ENCODE assay signal across 8 cellular contexts in genomic region chr15:66292261-66293084, GRCh38. TPM values are rescaled to one million over a fixed set of nuclear protein-coding genes. Genes with fewer than 3 reads are reported as not detected.
DNase-seq lines count a peak whose midpoint lies in the region; ATAC-seq and TF ChIP-seq lines count a peak whose summit lies in the region.

No MANE protein-coding gene starts in this region.

- H3K9me3 Mint-ChIP-seq in endodermal cell (no peaks in the 10 kb centered on the region), osteocyte (ENCODE audit: unreplicated experiment) (no peaks in the 10 kb centered on the region)

- H3K4me1 Mint-ChIP-seq in endodermal cell (peaks cover 19% of the 10 kb centered on the region), osteocyte (ENCODE audit: unreplicated experiment) (peaks cover 32% of the 10 kb centered on the region)

- peaks cover 44% of the 10 kb centered on the region for H3K4me1 ChIP-seq in DND-41 (ENCODE audit: insufficient read depth, low read length)
- peaks cover 72% of the 10 kb centered on the region for H3K4me1 ChIP-seq in OCI-LY1 (ENCODE audit: insufficient read depth, low read length, severe bottlenecking)
- H3K4me1 ChIP-seq in endodermal cell (ENCODE audit: control insufficient read depth, insufficient read depth, low read length) = peaks cover 6% of the 10 kb centered on the region

- peaks cover 55% of the 10 kb centered on the region for H3K79me2 ChIP-seq in DND-41 (ENCODE audit: insufficient read depth, low read length)
- H3K79me2 ChIP-seq in OCI-LY1 (ENCODE audit: insufficient read depth, low read length) = peaks cover 32% of the 10 kb centered on the region

- H3K4me3 Mint-ChIP-seq in endodermal cell = peak overlapping the region; percentile 74
- peak overlapping the region; percentile 69 for H3K4me3 Mint-ChIP-seq in osteocyte (ENCODE audit: unreplicated experiment)

- peak overlapping the region; percentile 93 for H3K27ac ChIP-seq in DND-41 (ENCODE audit: low read length)
- H3K27ac ChIP-seq in OCI-LY1 (ENCODE audit: low read depth, low read length, poor library complexity, severe bottlenecking) = peak overlapping the region; percentile 92
- H3K27ac ChIP-seq in endodermal cell (ENCODE audit: low read depth, low read length) = no peak overlapping the region

- H3K4me3 ChIP-seq in DND-41 (ENCODE audit: low read depth in 1 of 2, low read length in 2 of 2) = peak overlapping the region; percentile 36 to 74; a peak in 3 of 4 replicates
- H3K4me3 ChIP-seq in OCI-LY1 (ENCODE audit: low read depth, low read length, poor library complexity, severe bottlenecking) = peak overlapping the region; percentile 76
- H3K4me3 ChIP-seq in endodermal cell (ENCODE audit: low read length) = peak overlapping the region; percentile 74

- H3K36me3 Mint-ChIP-seq in endodermal cell (ENCODE audit: low read depth) = peaks cover 6% of the 10 kb centered on the region
- H3K36me3 Mint-ChIP-seq in osteocyte (ENCODE audit: unreplicated experiment) = no peaks in the 10 kb centered on the region

- H3K9me3 ChIP-seq in DND-41 (ENCODE audit: insufficient read depth, low read length, severe bottlenecking) (no peaks in the 10 kb centered on the region), OCI-LY1 (ENCODE audit: low read length) (no peaks in the 10 kb centered on the region), endodermal cell (ENCODE audit: control insufficient read depth, low read length) (no peaks in the 10 kb centered on the region)

- no peaks in the 10 kb centered on the region for H3K9me2 ChIP-seq in OCI-LY1 (ENCODE audit: low read depth, low read length)

- ATAC-seq in DND-41 (ENCODE audit: insufficient read depth, low read depth) (no peak), GM21390 (IDR thresholded peaks at IDR 0.05; ENCODE audit: unreplicated experiment) (no peak), GM19328 (IDR thresholded peaks at IDR 0.05; ENCODE audit: unreplicated experiment) (no peak)

- H3K9ac ChIP-seq in DND-41 (ENCODE audit: low read depth, low read length) (peak overlapping the region; percentile 97), OCI-LY1 (ENCODE audit: low read length) (peak overlapping the region; percentile 88), endodermal cell (ENCODE audit: extremely low read depth, low read length, poor library complexity, severe bottlenecking) (no peak overlapping the region)

- no peak for TF ChIP-seq CTCF in DND-41 (IDR thresholded peaks at IDR 0.05; ENCODE audit: borderline replicate concordance, extremely low read depth, low read length, poor library complexity, severe bottlenecking)
- TF ChIP-seq CTCF in OCI-LY1 (IDR thresholded peaks at IDR 0.05; ENCODE audit: low read length) = no peak
- no peak for TF ChIP-seq CTCF in endodermal cell (conservative IDR thresholded peaks at IDR 0.05)
- no peak for TF ChIP-seq CTCF in osteocyte (IDR thresholded peaks at IDR 0.05)

- H4K20me1 ChIP-seq in DND-41 (ENCODE audit: insufficient read depth, low read length) (no peaks in the 10 kb centered on the region), OCI-LY1 (ENCODE audit: insufficient read depth, low read length) (no peaks in the 10 kb centered on the region)

- peak overlapping the region; percentile 52 for H3K27ac Mint-ChIP-seq in endodermal cell
- H3K27ac Mint-ChIP-seq in osteocyte (ENCODE audit: unreplicated experiment) = peak overlapping the region; percentile 38

- WGBS in endodermal cell (ENCODE audit: insufficient coverage in 1 of 2, insufficient read length in 1 of 2), 2 experiments = 89 to 92% methylated on average over 4 to 12 of the region's 12 CpGs

- H2AFZ ChIP-seq in DND-41 (ENCODE audit: low read depth, low read length) (peak overlapping the region; percentile 98), OCI-LY1 (ENCODE audit: low read length) (no peak overlapping the region)

- H3K27me3 ChIP-seq in DND-41 (ENCODE audit: insufficient read depth, low read length, poor library complexity) = no peaks in the 10 kb centered on the region
- H3K27me3 ChIP-seq in OCI-LY1 (ENCODE audit: insufficient read depth, low read length) = no peaks in the 10 kb centered on the region
- H3K27me3 ChIP-seq in endodermal cell (ENCODE audit: control insufficient read depth, insufficient read depth, low read length, poor library complexity, severe bottlenecking) = no peaks in the 10 kb centered on the region

- peaks cover 7% of the 10 kb centered on the region; the same call in 1 of the 2 replicates for H3F3A ChIP-seq in OCI-LY1 (ENCODE audit: insufficient read depth, low read length)

- H3K36me3 ChIP-seq in DND-41 (ENCODE audit: insufficient read depth, low read length) = peaks cover 9% of the 10 kb centered on the region; the same call in 1 of the 2 replicates
- peaks cover 18% of the 10 kb centered on the region; the same call in 1 of the 2 replicates for H3K36me3 ChIP-seq in OCI-LY1 (ENCODE audit: insufficient read depth, low read length)
- H3K36me3 ChIP-seq in endodermal cell (ENCODE audit: control insufficient read depth, insufficient read depth, low read length) = no peaks in the 10 kb centered on the region

- H3K27me3 Mint-ChIP-seq in endodermal cell (ENCODE audit: insufficient read depth) (peaks cover 3% of the 10 kb centered on the region), osteocyte (ENCODE audit: unreplicated experiment) (no peaks in the 10 kb centered on the region)

- peak overlapping the region; percentile 85 for H3K4me2 ChIP-seq in DND-41 (ENCODE audit: insufficient read depth, low read length)
- H3K4me2 ChIP-seq in OCI-LY1 (ENCODE audit: low read length) = peak overlapping the region; percentile 83

- DNase-seq in DND-41 (peak; percentile 15), endodermal cell (no peak), osteocyte (ENCODE audit: extremely low spot score, unreplicated experiment) (no peak), amniotic stem cell (lab: John Stamatoyannopoulos, UW) (no peak), NK-92 (lab: John Stamatoyannopoulos, UW; ENCODE audit: unreplicated experiment) (no peak)

RNA-seq across cellular contexts. Expression of gene DIS3L, which starts 0.9 kb away (rescaled TPM):
- total RNA-seq in endodermal cell (10 to 100 TPM; 26.3 to 38.4 TPM), osteocyte (24.7 and 28.3 TPM in 2 replicates)
- polyA plus RNA-seq in endodermal cell (2013, experiment 1 of 2) = 15.9 TPM
- polyA plus RNA-seq in endodermal cell (2013, experiment 2 of 2) = 13.6 TPM

RNA-seq across cellular contexts. Expression of gene MEGF11, which starts 38.9 kb away (rescaled TPM):
- total RNA-seq in endodermal cell = 1 to 10 TPM in 1 of 2 donors, under 1 TPM in 1; 0.73 to 1.2 TPM
- 1.5 TPM for polyA plus RNA-seq in endodermal cell (2013, experiment 1 of 2)
- polyA plus RNA-seq in endodermal cell (2013, experiment 2 of 2) = 0.58 TPM
- 0.26 TPM in 1 of 2 replicates, not detected in the other for total RNA-seq in osteocyte
